In genomic region chr5:132825824-132826391, GRCh38 we compare ENCODE assay signal across 15 cellular contexts. TPM values are rescaled to one million over a fixed set of nuclear protein-coding genes. Genes with fewer than 3 reads are reported as not detected.
DNase-seq lines count a peak whose midpoint lies in the region; ATAC-seq, FAIRE-seq and TF ChIP-seq lines count a peak whose summit lies in the region.
"Had no signal": no experiment of that assay in that cellular context is flagged by ENCODE, and none has a peak within 500 bp of the region (broad histone marks: within the 10 kb centered on the region; RNA-seq: fewer than 3 reads in every experiment).

No MANE protein-coding gene starts in this region.

- dilution Hi-C loops in keratinocyte (cut with MboI; ENCODE audit: extremely low pct_ligation_motif_present, low sequenced_read_pairs), result no loop called here

- H3K4me3 ChIP-seq in keratinocyte (ENCODE audit: control insufficient read depth in 2 of 3, extremely low read depth in 1 of 3, insufficient read depth in 2 of 3, low read depth in 1 of 3, low read length in 3 of 3) (no peak overlapping the region), stomach (peak overlapping the region; percentile 15 to 30 (median 28)), WERI-Rb-1 (ENCODE audit: low read depth, low read length) (no peak overlapping the region)

- peak; percentile 63 for ATAC-seq in activated T-helper 17 cell treated with anti-CD3 and anti-CD28 coated beads, Interleukin-2, amount 50 U/mL, for 72 hours (replicated peaks)
- ATAC-seq in HG03378 (IDR thresholded peaks at IDR 0.05; ENCODE audit: unreplicated experiment), result no peak
- ATAC-seq in omental fat pad (ENCODE audit: low FRiP score), result no peak
- ATAC-seq: esophagus mucosa had no signal

- no peak for TF ChIP-seq POLR2A in stomach (IDR thresholded peaks at IDR 0.05)

- H3K4me3 Mint-ChIP-seq in activated CD4-positive, alpha-beta T cell treated with anti-CD3 and anti-CD28 coated beads, Interleukin-2, amount 10 ng/mL, durations not matched to agents 24 days and 14 days, result peak overlapping the region; percentile 55
- H3K4me3 Mint-ChIP-seq in activated T-helper 17 cell treated with anti-CD3 and anti-CD28 coated beads, Interleukin-2, amount 50 U/mL, for 72 hours, result peak overlapping the region; percentile 49

- no peak overlapping the region for H3K9ac ChIP-seq in keratinocyte (ENCODE audit: control insufficient read depth, extremely low read depth, insufficient read depth, low read length)

- no peaks in the 10 kb centered on the region for H4K20me1 ChIP-seq in keratinocyte (ENCODE audit: control insufficient read depth, extremely low read depth, insufficient read depth, low read length)

- H3K27ac ChIP-seq in keratinocyte (ENCODE audit: control insufficient read depth, insufficient read depth, low read length) (no peak overlapping the region), stomach (no peak overlapping the region), WERI-Rb-1 (no peak overlapping the region)

- no peaks in the 10 kb centered on the region for H3K4me1 ChIP-seq in keratinocyte (ENCODE audit: control insufficient read depth, extremely low read depth, insufficient read depth, low read length)
- H3K4me1 ChIP-seq in stomach, result peaks cover 16 to 62% (median 35%) of the 10 kb centered on the region in 4 donors

- H3K27me3 Mint-ChIP-seq in activated CD4-positive, alpha-beta T cell treated with anti-CD3 and anti-CD28 coated beads, Interleukin-2, amount 10 ng/mL, durations not matched to agents 24 days and 14 days, result peaks cover 50% of the 10 kb centered on the region
- H3K27me3 Mint-ChIP-seq in activated T-helper 17 cell treated with anti-CD3 and anti-CD28 coated beads, Interleukin-2, amount 50 U/mL, for 72 hours, result peaks cover 24% of the 10 kb centered on the region

- no peak for FAIRE-seq in keratinocyte (lab: Jason Lieb, UNC)

- H3K36me3 ChIP-seq in keratinocyte (ENCODE audit: control insufficient read depth in 2 of 2, extremely low read depth in 1 of 2, insufficient read depth in 2 of 2, low read length in 2 of 2) (no peaks in the 10 kb centered on the region), stomach (peaks cover 0 to 34% (median 27%) of the 10 kb centered on the region in 4 donors), WERI-Rb-1 (no peaks in the 10 kb centered on the region; the same call in none of the 2 replicates)

- H3K9me1 ChIP-seq in keratinocyte (ENCODE audit: control insufficient read depth, extremely low read depth, insufficient read depth, low read length), result no peaks in the 10 kb centered on the region

- H3K79me2 ChIP-seq in keratinocyte (ENCODE audit: control insufficient read depth, insufficient read depth, low read length), result no peaks in the 10 kb centered on the region

- peaks cover 19% of the 10 kb centered on the region for H3K4me1 Mint-ChIP-seq in activated CD4-positive, alpha-beta T cell treated with anti-CD3 and anti-CD28 coated beads, Interleukin-2, amount 10 ng/mL, durations not matched to agents 24 days and 14 days
- no peaks in the 10 kb centered on the region for H3K4me1 Mint-ChIP-seq in activated T-helper 17 cell treated with anti-CD3 and anti-CD28 coated beads, Interleukin-2, amount 50 U/mL, for 72 hours

- H3K36me3 Mint-ChIP-seq in activated CD4-positive, alpha-beta T cell treated with anti-CD3 and anti-CD28 coated beads, Interleukin-2, amount 10 ng/mL, durations not matched to agents 24 days and 14 days (ENCODE audit: low read depth), result no peaks in the 10 kb centered on the region
- no peaks in the 10 kb centered on the region for H3K36me3 Mint-ChIP-seq in activated T-helper 17 cell treated with anti-CD3 and anti-CD28 coated beads, Interleukin-2, amount 50 U/mL, for 72 hours (ENCODE audit: low read depth)

- no peak overlapping the region for H2AFZ ChIP-seq in keratinocyte (ENCODE audit: control insufficient read depth, low read length)

- peak overlapping the region; percentile 32 for H3K4me2 ChIP-seq in keratinocyte (ENCODE audit: control insufficient read depth, extremely low read depth, insufficient read depth, low read depth, low read length)

- TF ChIP-seq EP300 in stomach (IDR thresholded peaks at IDR 0.05), result no peak

- no peak overlapping the region for H3K27ac Mint-ChIP-seq in activated CD4-positive, alpha-beta T cell treated with anti-CD3 and anti-CD28 coated beads, Interleukin-2, amount 10 ng/mL, durations not matched to agents 24 days and 14 days
- H3K27ac Mint-ChIP-seq in activated T-helper 17 cell treated with anti-CD3 and anti-CD28 coated beads, Interleukin-2, amount 50 U/mL, for 72 hours, result no peak overlapping the region

- H3K9me3 ChIP-seq in keratinocyte (ENCODE audit: control insufficient read depth, low read depth, low read length), result no peaks in the 10 kb centered on the region
- no peaks in the 10 kb centered on the region for H3K9me3 ChIP-seq in stomach
- H3K9me3 ChIP-seq in WERI-Rb-1 (ENCODE audit: severe bottlenecking), result no peaks in the 10 kb centered on the region

- DNase-seq in activated CD4-positive, alpha-beta T cell treated with anti-CD3 and anti-CD28 coated beads, Interleukin-2, amount 10 ng/mL, durations not matched to agents 24 days and 14 days, result peak; percentile 83
- DNase-seq in activated CD4-positive, alpha-beta T cell treated with anti-CD3 and anti-CD28 coated beads, Interleukin-2, amount 50 U/mL, for 4 hours, result no peak
- DNase-seq in keratinocyte (ENCODE audit: low read depth, low spot score) (no peak), stomach (no peak), WERI-Rb-1 (no peak), omental fat pad (ENCODE audit: low spot score) (no peak)
- DNase-seq: EL; NCI-H1417 treated with DMSO at 0.1 percent for 48 hours; stimulated activated naive CD4-positive, alpha-beta T cell treated with Interleukin-2 at 50 U/mL for 16 hours; T1000 had no signal

- WGBS in stomach, 5 donors, result 66 to 78% (median 68%) methylated on average over 29 to 44 of the region's 44 CpGs

- no peaks in the 10 kb centered on the region for H3K9me3 Mint-ChIP-seq in activated CD4-positive, alpha-beta T cell treated with anti-CD3 and anti-CD28 coated beads, Interleukin-2, amount 10 ng/mL, durations not matched to agents 24 days and 14 days
- no peaks in the 10 kb centered on the region for H3K9me3 Mint-ChIP-seq in activated T-helper 17 cell treated with anti-CD3 and anti-CD28 coated beads, Interleukin-2, amount 50 U/mL, for 72 hours

- H3K27me3 ChIP-seq in keratinocyte (ENCODE audit: control insufficient read depth, extremely low read depth, insufficient read depth, low read length) (peaks cover 24% of the 10 kb centered on the region), stomach (peaks cover 0 to 81% (median 5%) of the 10 kb centered on the region in 3 donors), WERI-Rb-1 (ENCODE audit: insufficient read depth, low read depth, severe bottlenecking) (no peaks in the 10 kb centered on the region)

- intact Hi-C loops in activated CD4-positive, alpha-beta T cell treated with anti-CD3 and anti-CD28 coated beads, Interleukin-2, amount 10 ng/mL, durations not matched to agents 24 days and 14 days (cut with micrococcal nuclease), result loop anchor here (5.0 kb wide), 1 partner anchor 164 kb away; no protein-coding TSS in a partner anchor
- intact Hi-C loops in stomach (cut with DNase I; ENCODE audit: low total_unique reads), result no loop called here

- no peak for TF ChIP-seq CTCF in keratinocyte (optimal IDR thresholded peaks at IDR 0.05 in 1 of 3, IDR thresholded peaks at IDR 0.05 in 1 of 3, conservative IDR thresholded peaks at IDR 0.05 in 1 of 3; ENCODE audit: extremely low read depth in 1 of 3, insufficient read depth in 2 of 3, low read length in 3 of 3)
- TF ChIP-seq CTCF in stomach (IDR thresholded peaks at IDR 0.05), result no peak
- TF ChIP-seq CTCF in WERI-Rb-1 (IDR thresholded peaks at IDR 0.05; ENCODE audit: low read depth, low read length), result no peak
- TF ChIP-seq CTCF in omental fat pad (IDR thresholded peaks at IDR 0.05), result no peak

RNA-seq across cellular contexts. Expression of gene SHROOM1, which starts 4.5 kb away (rescaled TPM):
- total RNA-seq in activated CD4-positive, alpha-beta T cell treated with anti-CD3 and anti-CD28 coated beads, Interleukin-2, amount 10 ng/mL, durations not matched to agents 24 days and 14 days, result 5.3 and 7.4 TPM in 2 replicates
- 1 to 10 TPM in 1 of 2 donors, under 1 TPM in 1; 0.54 to 3.4 TPM for total RNA-seq in activated T-helper 17 cell treated with anti-CD3 and anti-CD28 coated beads, Interleukin-2, amount 50 U/mL, for 72 hours
- polyA plus RNA-seq in keratinocyte, result 0.25 to 0.73 TPM (median 0.58 TPM) in 3 replicates
- polyA plus RNA-seq in keratinocyte (2011; ENCODE audit: low read depth), result not detected
- 0.15 and 0.68 TPM in 2 replicates for polyA plus RNA-seq in keratinocyte (2011; cell fraction: cytosol; rRNA removed)
- polyA plus RNA-seq in keratinocyte (2011; cell fraction: nucleus; rRNA removed), result 1.4 and 4.0 TPM in 2 replicates
- 0.13 and 1.5 TPM in 2 replicates for polyA plus RNA-seq in keratinocyte (2012; ENCODE audit: low replicate concordance)
- 0.06 to 1.0 TPM (median 0.46 TPM) in 3 replicates for polyA minus RNA-seq in keratinocyte
- polyA minus RNA-seq in keratinocyte (2011; cell fraction: cytosol; rRNA and poly(A)+ RNA removed), result not detected
- polyA minus RNA-seq in keratinocyte (2011; cell fraction: nucleus; rRNA and poly(A)+ RNA removed), result 0.31 and 1.2 TPM in 2 replicates
- total RNA-seq in stomach, result 100 to 1,000 TPM in 1 of 5 donors, 10 to 100 TPM in 3, 1 to 10 TPM in 1; 5.3 to 264 (median 48.7) TPM
- polyA plus RNA-seq in stomach, result 10 to 100 TPM in 1 of 3 donors, 1 to 10 TPM in 2; 7.5 to 12.8 (median 9.6) TPM
- total RNA-seq in omental fat pad, result 10 to 100 TPM in 2 of 4 donors, 1 to 10 TPM in 2; 7.0 to 17.0 (median 9.1) TPM

RNA-seq across cellular contexts. Expression of gene SOWAHA, which starts 12.8 kb away (rescaled TPM):
- total RNA-seq in activated CD4-positive, alpha-beta T cell treated with anti-CD3 and anti-CD28 coated beads, Interleukin-2, amount 10 ng/mL, durations not matched to agents 24 days and 14 days, result 0.59 and 0.65 TPM in 2 replicates
- not detected for total RNA-seq in activated T-helper 17 cell treated with anti-CD3 and anti-CD28 coated beads, Interleukin-2, amount 50 U/mL, for 72 hours
- polyA plus RNA-seq in keratinocyte, result not detected in 3 replicates
- polyA plus RNA-seq in keratinocyte (2011; ENCODE audit: low read depth), result 0.11 TPM
- polyA plus RNA-seq in keratinocyte (2011; cell fraction: cytosol; rRNA removed), result not detected in 2 replicates
- not detected in 2 replicates for polyA plus RNA-seq in keratinocyte (2011; cell fraction: nucleus; rRNA removed)
- polyA plus RNA-seq in keratinocyte (2012; ENCODE audit: low replicate concordance), result not detected in 2 replicates
- not detected in 3 replicates for polyA minus RNA-seq in keratinocyte
- polyA minus RNA-seq in keratinocyte (2011; cell fraction: cytosol; rRNA and poly(A)+ RNA removed), result not detected
- polyA minus RNA-seq in keratinocyte (2011; cell fraction: nucleus; rRNA and poly(A)+ RNA removed), result not detected in 2 replicates
- 10 to 100 TPM in 2 of 5 donors, 1 to 10 TPM in 2, not detected in 1; 6.8 to 91.8 (median 13.2) TPM for total RNA-seq in stomach
- polyA plus RNA-seq in stomach, result 1 to 10 TPM; 2.4 to 5.7 (median 5.2) TPM
- total RNA-seq in omental fat pad, result under 1 TPM in 2 of 4 donors, not detected in 2; 0.13 to 0.28 TPM
- total RNA-seq: A172, mesenteric fat pad had no signal

RNA-seq across cellular contexts. Expression of gene GDF9, which starts 40.4 kb away (rescaled TPM):
- 0.30 and 0.45 TPM in 2 replicates for total RNA-seq in activated CD4-positive, alpha-beta T cell treated with anti-CD3 and anti-CD28 coated beads, Interleukin-2, amount 10 ng/mL, durations not matched to agents 24 days and 14 days
- total RNA-seq in activated T-helper 17 cell treated with anti-CD3 and anti-CD28 coated beads, Interleukin-2, amount 50 U/mL, for 72 hours, result under 1 TPM; 0.26 to 0.69 TPM
- 0.11 to 0.54 TPM (median 0.21 TPM) in 3 replicates for polyA plus RNA-seq in keratinocyte
- polyA plus RNA-seq in keratinocyte (2011; ENCODE audit: low read depth), result 0.21 TPM
- 0.04 and 0.10 TPM in 2 replicates for polyA plus RNA-seq in keratinocyte (2011; cell fraction: cytosol; rRNA removed)
- polyA plus RNA-seq in keratinocyte (2011; cell fraction: nucleus; rRNA removed), result 0.96 and 1.2 TPM in 2 replicates
- polyA plus RNA-seq in keratinocyte (2012; ENCODE audit: low replicate concordance), result 0.10 and 0.32 TPM in 2 replicates
- not detected in 3 replicates for polyA minus RNA-seq in keratinocyte
- not detected for polyA minus RNA-seq in keratinocyte (2011; cell fraction: cytosol; rRNA and poly(A)+ RNA removed)
- 0.74 and 2.7 TPM in 2 replicates for polyA minus RNA-seq in keratinocyte (2011; cell fraction: nucleus; rRNA and poly(A)+ RNA removed)
- total RNA-seq in stomach, result 1 to 10 TPM in 2 of 5 donors, not detected in 3; 1.2 to 4.4 TPM
- polyA plus RNA-seq in stomach, result 1 to 10 TPM in 1 of 3 donors, under 1 TPM in 1, not detected in 1; 0.25 to 1.1 TPM
- 1 to 10 TPM in 1 of 4 donors, under 1 TPM in 2, not detected in 1; 0.24 to 1.3 (median 0.31) TPM for total RNA-seq in omental fat pad
- total RNA-seq: mesenteric fat pad had no signal

RNA-seq across cellular contexts. Expression of gene UQCRQ, which starts 40.5 kb away (rescaled TPM):
- total RNA-seq in activated CD4-positive, alpha-beta T cell treated with anti-CD3 and anti-CD28 coated beads, Interleukin-2, amount 10 ng/mL, durations not matched to agents 24 days and 14 days, result 454 and 464 TPM in 2 replicates
- total RNA-seq in activated T-helper 17 cell treated with anti-CD3 and anti-CD28 coated beads, Interleukin-2, amount 50 U/mL, for 72 hours, result 100 to 1,000 TPM; 219 to 408 TPM
- polyA plus RNA-seq in keratinocyte (199 to 488 TPM (median 398 TPM) in 3 replicates), stomach (100 to 1,000 TPM; 470 to 603 (median 499) TPM)
- polyA plus RNA-seq in keratinocyte (2011; ENCODE audit: low read depth), result 160 TPM
- polyA plus RNA-seq in keratinocyte (2011; cell fraction: cytosol; rRNA removed), result 338 and 377 TPM in 2 replicates
- polyA plus RNA-seq in keratinocyte (2011; cell fraction: nucleus; rRNA removed), result 92.6 and 102 TPM in 2 replicates
- polyA plus RNA-seq in keratinocyte (2012; ENCODE audit: low replicate concordance), result 362 and 397 TPM in 2 replicates
- polyA minus RNA-seq in keratinocyte, result 27.6 to 61.1 TPM (median 30.8 TPM) in 3 replicates
- polyA minus RNA-seq in keratinocyte (2011; cell fraction: cytosol; rRNA and poly(A)+ RNA removed), result 134 TPM
- 11.7 and 12.6 TPM in 2 replicates for polyA minus RNA-seq in keratinocyte (2011; cell fraction: nucleus; rRNA and poly(A)+ RNA removed)
- total RNA-seq in stomach (100 to 1,000 TPM in 2 of 5 donors, 10 to 100 TPM in 3; 66.5 to 173 (median 83.4) TPM), omental fat pad (100 to 1,000 TPM in 3 of 4 donors, 10 to 100 TPM in 1; 89.7 to 173 (median 115) TPM)

RNA-seq across cellular contexts. Expression of gene LEAP2, which starts 47.6 kb away (rescaled TPM):
- 4.7 and 6.0 TPM in 2 replicates for total RNA-seq in activated CD4-positive, alpha-beta T cell treated with anti-CD3 and anti-CD28 coated beads, Interleukin-2, amount 10 ng/mL, durations not matched to agents 24 days and 14 days
- total RNA-seq in activated T-helper 17 cell treated with anti-CD3 and anti-CD28 coated beads, Interleukin-2, amount 50 U/mL, for 72 hours, result 1 to 10 TPM; 1.8 to 2.9 TPM
- polyA plus RNA-seq in keratinocyte (0.28 to 1.2 TPM (median 0.50 TPM) in 3 replicates), stomach (1 to 10 TPM; 1.4 to 2.2 (median 1.4) TPM)
- 0.50 TPM for polyA plus RNA-seq in keratinocyte (2011; ENCODE audit: low read depth)
- polyA plus RNA-seq in keratinocyte (2011; cell fraction: cytosol; rRNA removed), result 0.05 TPM in 1 of 2 replicates, not detected in the other
- 2.3 and 2.4 TPM in 2 replicates for polyA plus RNA-seq in keratinocyte (2011; cell fraction: nucleus; rRNA removed)
- 0.26 and 1.5 TPM in 2 replicates for polyA plus RNA-seq in keratinocyte (2012; ENCODE audit: low replicate concordance)
- polyA minus RNA-seq in keratinocyte, result 0.30 to 0.74 TPM in 2 of 3 replicates, not detected in the other
- not detected for polyA minus RNA-seq in keratinocyte (2011; cell fraction: cytosol; rRNA and poly(A)+ RNA removed)
- polyA minus RNA-seq in keratinocyte (2011; cell fraction: nucleus; rRNA and poly(A)+ RNA removed), result 0.21 TPM in 1 of 2 replicates, not detected in the other
- total RNA-seq in stomach (1 to 10 TPM in 2 of 5 donors, under 1 TPM in 1, not detected in 2; 0.92 to 2.3 (median 1.3) TPM), omental fat pad (1 to 10 TPM in 3 of 4 donors, under 1 TPM in 1; 0.84 to 2.3 (median 1.4) TPM)

Comparison
In these comparisons a context has a peak if more than half of its experiments do, and no peak if none do; other contexts are left out.
1. H3K4me3 ChIP-seq: peak in stomach (4 of 4); none in keratinocyte (0 of 3) and WERI-Rb-1 (single experiment).